In genomic region chr5:159811712-159812111, GRCh38 we compare ENCODE assay signal across 31 cellular contexts.
"Had no signal": no experiment of that assay in that cellular context is flagged by ENCODE, and none has a peak within 500 bp of the region (broad histone marks: within the 10 kb centered on the region; RNA-seq: fewer than 3 reads in every experiment).

No MANE protein-coding gene starts in this region.

- DNase-seq: MG63, NCI-H1048, NCI-H1092 treated with DMSO at 0.1 percent for 48 hours, NCI-H1105 treated with DMSO at 0.1 percent for 48 hours, NCI-H1417, NCI-H1436, NCI-H146, NCI-H1694, NCI-H187, NCI-H1930, NCI-H2029 treated with DMSO at 0.1 percent for 48 hours, NCI-H2081 treated with DMSO at 0.1 percent for 48 hours, NCI-H2107, NCI-H2171, NCI-H226, NCI-H446 treated with DMSO at 0.1 percent for 48 hours, NCI-H510A, NCI-H524, NCI-H526, NCI-H69, NCI-H748 treated with DMSO at 0.1 percent for 48 hours, OCI-M1, PC-3, Peyer's patch, Right ventricle myocardium superior, RPMI8226, SHP77 treated with DMSO at 0.1 percent for 48 hours, SK-N-SH, SW 1271, T-helper 1 cell had no signal

- H3K9ac ChIP-seq: SK-N-SH had no signal

- H3K27me3 ChIP-seq: MG63, Peyer's patch, SJSA1 had no signal

- H3K36me3 ChIP-seq: MG63, Peyer's patch, SJSA1 had no signal

- H3K9me2 ChIP-seq: SK-N-SH had no signal

- H3K27ac ChIP-seq: Peyer's patch, SJSA1 had no signal

- H3K4me3 ChIP-seq: MG63, Peyer's patch, SJSA1 had no signal

- ATAC-seq: PC-3 had no signal

- H3K4me2 ChIP-seq: SK-N-SH had no signal

- H3K4me1 ChIP-seq: Peyer's patch, SJSA1 had no signal

- H3K9me3 ChIP-seq: MG63, Peyer's patch, SJSA1, SK-N-SH had no signal
